ENCODE assay signal across 13 cellular contexts in the genomic region with DNA sequence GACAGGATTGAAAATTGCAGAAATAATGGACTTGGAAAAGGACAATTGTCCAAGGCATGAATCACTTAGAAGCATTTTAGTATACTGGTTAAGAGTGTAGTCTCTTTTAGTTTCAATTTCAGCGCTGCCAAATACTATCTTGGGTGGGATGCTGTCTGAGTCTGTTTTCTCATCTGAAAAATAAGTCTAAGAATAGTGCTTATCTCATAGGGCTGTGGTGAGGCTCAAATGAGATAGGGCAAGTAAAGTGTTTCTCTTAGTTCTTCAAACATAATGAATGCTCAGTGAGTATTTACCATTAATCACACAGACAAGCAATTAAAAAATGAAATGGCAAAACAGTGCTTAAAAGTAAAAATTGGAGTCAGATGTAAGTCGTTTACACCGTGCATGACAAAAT. TPM values are rescaled to one million over a fixed set of nuclear protein-coding genes. Genes with fewer than 3 reads are reported as not detected.
DNase-seq lines count a peak whose midpoint lies in the region; ATAC-seq and TF ChIP-seq lines count a peak whose summit lies in the region.
"Had no signal": no experiment of that assay in that cellular context is flagged by ENCODE, and none has a peak within 500 bp of the region (broad histone marks: within the 10 kb centered on the region; RNA-seq: fewer than 3 reads in every experiment).

No MANE protein-coding gene starts in this region.

- no peaks in the 10 kb centered on the region for H3K9me3 ChIP-seq in GM23248 (ENCODE audit: low read depth)
- no peaks in the 10 kb centered on the region for H3K9me3 ChIP-seq in neural progenitor cell (ENCODE audit: low read depth)
- H3K9me3 ChIP-seq: thoracic aorta had no signal

- H3K4me1 ChIP-seq in GM23248 (ENCODE audit: insufficient read depth) = peaks cover 9% of the 10 kb centered on the region; the same call in 1 of the 2 replicates
- peaks cover 4% of the 10 kb centered on the region for H3K4me1 ChIP-seq in neural progenitor cell

- H2AFZ ChIP-seq in GM23248 (peak overlapping the region; percentile 55), neural progenitor cell (replicated peaks) (peak overlapping the region; percentile 2)

- H3K79me2 ChIP-seq in GM23248 (ENCODE audit: insufficient read depth) (no peaks in the 10 kb centered on the region), neural progenitor cell (ENCODE audit: low read depth) (no peaks in the 10 kb centered on the region)

- H3K9me3 Mint-ChIP-seq in neural progenitor cell = peaks cover 2% of the 10 kb centered on the region

- in situ Hi-C loops in GM23248 (cut with MboI) = no loop called here

- H3K4me1 Mint-ChIP-seq in neural progenitor cell = no peaks in the 10 kb centered on the region

- H3K9ac ChIP-seq in GM23248 = no peak overlapping the region
- no peak overlapping the region for H3K9ac ChIP-seq in neural progenitor cell

- no peak overlapping the region for H3K27ac ChIP-seq in GM23248
- no peak overlapping the region for H3K27ac ChIP-seq in neural progenitor cell

- TF ChIP-seq CTCF in fibroblast of villous mesenchyme (IDR thresholded peaks at IDR 0.05; ENCODE audit: insufficient read depth, low read depth, low read length) (no peak), neural progenitor cell (IDR thresholded peaks at IDR 0.05) (no peak)

- no peak for ATAC-seq in GM18909 (IDR thresholded peaks at IDR 0.05; ENCODE audit: poor library complexity, unreplicated experiment)
- ATAC-seq: activated CD8-positive, alpha-beta T cell treated with anti-CD3 and anti-CD28 coated beads, Interleukin-2, amount 10 ng/mL, durations not matched to agents 7 days and 5 days had no signal

- no peak overlapping the region for H3K4me3 Mint-ChIP-seq in neural progenitor cell
- H3K4me3 Mint-ChIP-seq: activated CD8-positive, alpha-beta T cell treated with anti-CD3 and anti-CD28 coated beads, Interleukin-2, amount 10 ng/mL, durations not matched to agents 7 days and 5 days; activated naive CD8-positive, alpha-beta T cell treated with anti-CD3 and anti-CD28 coated beads, Interleukin-2, amount 10 ng/mL, durations not matched to agents 7 days and 5 days had no signal

- no peak overlapping the region for H3K27ac Mint-ChIP-seq in neural progenitor cell
- H3K27ac Mint-ChIP-seq: activated CD8-positive, alpha-beta T cell treated with anti-CD3 and anti-CD28 coated beads, Interleukin-2, amount 10 ng/mL, durations not matched to agents 7 days and 5 days had no signal

- no peaks in the 10 kb centered on the region for H4K20me1 ChIP-seq in GM23248 (ENCODE audit: insufficient read depth)
- no peaks in the 10 kb centered on the region for H4K20me1 ChIP-seq in neural progenitor cell (ENCODE audit: low read depth)

- H3F3A ChIP-seq in GM23248 (ENCODE audit: insufficient read depth) (peaks cover 7% of the 10 kb centered on the region; the same call in 1 of the 2 replicates), neural progenitor cell (ENCODE audit: low read depth) (no peaks in the 10 kb centered on the region)

- 10 to 12% methylated on average over 3 of the region's 3 CpGs for WGBS in GM23248 (ENCODE audit: low coverage in 1 of 2, low lambda C conversion rate in 2 of 2, missing lambda C conversion rate in 2 of 2), 2 experiments

- H3K27me3 ChIP-seq in GM23248 (replicated peaks; ENCODE audit: insufficient read depth) (no peaks in the 10 kb centered on the region), neural progenitor cell (no peaks in the 10 kb centered on the region)

- H3K36me3 Mint-ChIP-seq in neural progenitor cell = no peaks in the 10 kb centered on the region

- H3K27me3 Mint-ChIP-seq in neural progenitor cell (ENCODE audit: insufficient read depth, low read depth) = no peaks in the 10 kb centered on the region
- H3K27me3 Mint-ChIP-seq: activated naive CD8-positive, alpha-beta T cell treated with anti-CD3 and anti-CD28 coated beads, Interleukin-2, amount 10 ng/mL, durations not matched to agents 7 days and 5 days had no signal

- DNase-seq in GM23248 (peak; percentile 38), OCI-M1 (lab: John Stamatoyannopoulos, UW) (peak; percentile 84), fibroblast of villous mesenchyme (ENCODE audit: low read depth) (peak; percentile 45), neural progenitor cell (ENCODE audit: low spot score) (no peak), COLO668 (lab: John Stamatoyannopoulos, UW; ENCODE audit: unreplicated experiment) (no peak), EL (no peak), HT-29 (ENCODE audit: low spot score) (no peak)
- DNase-seq: activated CD8-positive, alpha-beta T cell treated with anti-CD3 and anti-CD28 coated beads, Interleukin-2, amount 10 ng/mL, durations not matched to agents 7 days and 5 days; activated naive CD8-positive, alpha-beta T cell treated with anti-CD3 and anti-CD28 coated beads, Interleukin-2, amount 10 ng/mL, durations not matched to agents 7 days and 5 days; NK-92 treated with Interleukin-12 subunit alpha and Interleukin-12 subunit beta, amount 100 ng/mL, for 24 hours; posterior cingulate gyrus had no signal

- peak overlapping the region; percentile 32 for H3K4me2 ChIP-seq in GM23248 (ENCODE audit: unreplicated experiment)
- no peak overlapping the region for H3K4me2 ChIP-seq in neural progenitor cell

- H3K9me2 ChIP-seq in GM23248 (ENCODE audit: insufficient read depth) = no peaks in the 10 kb centered on the region

- H3K4me3 ChIP-seq in GM23248 (peak overlapping the region; percentile 17), fibroblast of villous mesenchyme (ENCODE audit: low read depth, low read length) (no peak overlapping the region), neural progenitor cell (no peak overlapping the region)
- H3K4me3 ChIP-seq: thoracic aorta had no signal

- H3K36me3 ChIP-seq in GM23248 (ENCODE audit: low read depth) (no peaks in the 10 kb centered on the region), neural progenitor cell (no peaks in the 10 kb centered on the region)
- H3K36me3 ChIP-seq: thoracic aorta had no signal

RNA-seq across cellular contexts. Expression of a gene that starts 45.9 kb away (rescaled TPM):
- 72.7 and 114 TPM in 2 replicates for total RNA-seq in GM23248 (2014; rRNA removed; shearing (Covaris generic))
- polyA plus RNA-seq in GM23248 (2016; fragmentation: Nextera tagmentation; extraction: Ambion mirVana) = 75.2 and 79.0 TPM in 2 replicates
- total RNA-seq in fibroblast of villous mesenchyme (11.7 and 13.9 TPM in 2 replicates), neural progenitor cell (ENCODE audit: low replicate concordance) (37.0 and 59.2 TPM in 2 replicates)
- 19.4 and 25.2 TPM in 2 replicates for total RNA-seq in HT-29 (2014; rRNA removed; shearing (Covaris generic))

Comparison
In these comparisons a context has a peak if more than half of its experiments do, and no peak if none do; other contexts are left out.
1. DNase-seq: peak in GM23248 (single experiment), OCI-M1 (single experiment) and fibroblast of villous mesenchyme (single experiment); none in neural progenitor cell (single experiment), COLO668 (single experiment), EL (single experiment) and HT-29 (single experiment).